In the genomic region with DNA sequence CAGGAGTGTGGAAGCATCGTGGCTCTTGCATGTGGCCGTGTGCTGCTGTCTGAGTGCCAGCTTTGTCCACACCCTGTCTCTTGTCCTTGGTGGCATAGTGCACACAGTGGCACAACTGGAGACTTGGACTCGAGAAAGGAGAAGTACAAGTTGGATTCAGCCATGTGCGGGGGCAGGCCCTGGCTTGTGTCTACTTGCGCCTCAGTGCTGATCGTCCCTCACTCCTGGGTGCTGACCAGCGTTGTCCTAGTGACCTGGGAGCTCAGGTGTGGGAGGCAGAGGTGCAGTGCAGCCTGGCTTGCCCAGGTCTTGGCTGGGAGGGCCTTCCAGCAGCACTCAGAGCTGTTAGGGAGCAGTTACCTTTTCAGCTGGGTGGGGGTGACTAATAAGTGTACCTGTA, we compare ENCODE assay signal across 15 cellular contexts. TPM values are rescaled to one million over a fixed set of nuclear protein-coding genes. Genes with fewer than 3 reads are reported as not detected.
DNase-seq lines count a peak whose midpoint lies in the region; ATAC-seq, FAIRE-seq and TF ChIP-seq lines count a peak whose summit lies in the region.
"Had no signal": no experiment of that assay in that cellular context is flagged by ENCODE, and none has a peak within 500 bp of the region (broad histone marks: within the 10 kb centered on the region; RNA-seq: fewer than 3 reads in every experiment).

No MANE protein-coding gene starts in this region.

- peaks cover 2% of the 10 kb centered on the region for H3K36me3 ChIP-seq in astrocyte (ENCODE audit: insufficient read depth, low read length)
- peaks cover 0 to 22% (median 2%) of the 10 kb centered on the region in 6 donors for H3K36me3 ChIP-seq in spleen
- H3K36me3 ChIP-seq in mesenchymal stem cell (ENCODE audit: control insufficient read depth in 1 of 2, insufficient read depth in 2 of 2, low read depth in 1 of 2, low read length in 2 of 2) = peaks cover 21 to 29% of the 10 kb centered on the region in 2 experiments
- H3K36me3 ChIP-seq in colonic mucosa = no peaks in the 10 kb centered on the region
- H3K36me3 ChIP-seq: neural progenitor cell had no signal

- no peak overlapping the region for H2BK15ac ChIP-seq in mesenchymal stem cell (ENCODE audit: low read depth, poor library complexity, severe bottlenecking)

- peaks cover 24% of the 10 kb centered on the region for H3K79me1 ChIP-seq in mesenchymal stem cell (replicated peaks; ENCODE audit: low read length, poor library complexity, severe bottlenecking)

- no peak overlapping the region for H2BK5ac ChIP-seq in mesenchymal stem cell (ENCODE audit: low read depth, low read length, poor library complexity, severe bottlenecking)

- peaks cover 12% of the 10 kb centered on the region for H3K4me1 ChIP-seq in astrocyte (ENCODE audit: insufficient read depth, low read length)
- H3K4me1 ChIP-seq in spleen = peaks cover 27 to 100% (median 75%) of the 10 kb centered on the region in 6 donors
- H3K4me1 ChIP-seq in mesenchymal stem cell (ENCODE audit: control insufficient read depth, insufficient read depth, low read depth, low read length) = peaks cover 15% of the 10 kb centered on the region
- peaks cover 5% of the 10 kb centered on the region for H3K4me1 ChIP-seq in colonic mucosa
- H3K4me1 ChIP-seq: neural progenitor cell had no signal

- H3K9me3 Mint-ChIP-seq in astrocyte (ENCODE audit: unreplicated experiment) = no peaks in the 10 kb centered on the region

- H3K23ac ChIP-seq in mesenchymal stem cell (ENCODE audit: low read length in 2 of 2) = no peak overlapping the region

- no peak overlapping the region for H3K4me2 ChIP-seq in astrocyte (ENCODE audit: low read length)
- H3K4me2 ChIP-seq in mesenchymal stem cell (ENCODE audit: low read length, poor library complexity, severe bottlenecking) = no peak overlapping the region
- H3K4me2 ChIP-seq: neural progenitor cell had no signal

- H4K8ac ChIP-seq in mesenchymal stem cell (ENCODE audit: low read length) = no peak overlapping the region

- no peak for ATAC-seq in HG03139 (IDR thresholded peaks at IDR 0.05; ENCODE audit: unreplicated experiment)

- no peak overlapping the region for H2AK5ac ChIP-seq in mesenchymal stem cell (ENCODE audit: low read length, severe bottlenecking)

- H3K27me3 ChIP-seq in astrocyte (ENCODE audit: insufficient read depth, low read length) (no peaks in the 10 kb centered on the region), spleen (replicated peaks in 1 of 7) (no peaks in the 10 kb centered on the region), mesenchymal stem cell (ENCODE audit: control insufficient read depth in 1 of 2, insufficient read depth in 1 of 2, low read length in 2 of 2) (no peaks in the 10 kb centered on the region), colonic mucosa (no peaks in the 10 kb centered on the region)
- H3K27me3 ChIP-seq: neural progenitor cell, testis had no signal

- H3K4me3 Mint-ChIP-seq in astrocyte (ENCODE audit: unreplicated experiment) = no peak overlapping the region
- H3K4me3 Mint-ChIP-seq: neural progenitor cell had no signal

- FAIRE-seq in HTR-8/SVneo (lab: Jason Lieb, UNC) (peak; percentile 4), astrocyte (lab: Jason Lieb, UNC) (no peak)

- TF ChIP-seq POLR2A in spleen (IDR thresholded peaks at IDR 0.05) = no peak

- H4K20me1 ChIP-seq in astrocyte (ENCODE audit: insufficient read depth, low read length) = peaks cover 99% of the 10 kb centered on the region

- TF ChIP-seq CTCF in astrocyte (IDR thresholded peaks at IDR 0.05; ENCODE audit: insufficient read depth, low read depth, low read length) = no peak
- TF ChIP-seq CTCF in spleen (IDR thresholded peaks at IDR 0.05 in 8 of 11, conservative IDR thresholded peaks at IDR 0.05 in 3 of 11) = no peak
- no peak for TF ChIP-seq CTCF in colonic mucosa (IDR thresholded peaks at IDR 0.05)

- H3K4ac ChIP-seq in mesenchymal stem cell (ENCODE audit: low read depth in 1 of 2, low read length in 2 of 2) = no peak overlapping the region

- H4K91ac ChIP-seq in mesenchymal stem cell (ENCODE audit: low read length) = no peak overlapping the region

- H3K14ac ChIP-seq in mesenchymal stem cell (ENCODE audit: low read length in 2 of 2) = peak overlapping the region in 1 of 2 experiments; percentile 5

- H3K9me3 ChIP-seq in astrocyte (ENCODE audit: insufficient read depth, low read depth, low read length) = no peaks in the 10 kb centered on the region
- no peaks in the 10 kb centered on the region for H3K9me3 ChIP-seq in spleen
- H3K9me3 ChIP-seq in mesenchymal stem cell (ENCODE audit: control insufficient read depth, low read length) = no peaks in the 10 kb centered on the region
- no peaks in the 10 kb centered on the region for H3K9me3 ChIP-seq in colonic mucosa
- H3K9me3 ChIP-seq: testis had no signal

- 65 to 70% (median 70%) methylated on average over 7 of the region's 7 CpGs for WGBS in spleen, 5 donors
- WGBS in mesenchymal stem cell = over 99% methylated on average over 7 of the region's 7 CpGs

- H3K9ac ChIP-seq in astrocyte (ENCODE audit: low read length) (no peak overlapping the region), mesenchymal stem cell (ENCODE audit: low read length) (no peak overlapping the region), colonic mucosa (ENCODE audit: low read depth in 2 of 2, low read length in 2 of 2) (peak overlapping the region in 1 of 2 donors; percentile 30)
- H3K9ac ChIP-seq: neural progenitor cell had no signal

- H3K27ac Mint-ChIP-seq in astrocyte (ENCODE audit: unreplicated experiment) = peak overlapping the region; percentile 9
- H3K27ac Mint-ChIP-seq: neural progenitor cell had no signal

- H2BK12ac ChIP-seq in mesenchymal stem cell (ENCODE audit: low read length in 2 of 2) = no peak overlapping the region

- peaks cover 14% of the 10 kb centered on the region for H3K4me1 Mint-ChIP-seq in astrocyte (ENCODE audit: low read depth, unreplicated experiment)
- H3K4me1 Mint-ChIP-seq: neural progenitor cell had no signal

- H3K79me2 ChIP-seq in astrocyte (ENCODE audit: insufficient read depth, low read length) = peaks cover 100% of the 10 kb centered on the region

- no peaks in the 10 kb centered on the region for H3K27me3 Mint-ChIP-seq in astrocyte (ENCODE audit: low read depth, unreplicated experiment)

- H3K27ac ChIP-seq in astrocyte (ENCODE audit: low read depth, low read length) (no peak overlapping the region), spleen (peak overlapping the region in 2 of 8 donors; percentile 31 to 67), mesenchymal stem cell (ENCODE audit: low read length, poor library complexity, severe bottlenecking) (no peak overlapping the region), colonic mucosa (no peak overlapping the region)
- H3K27ac ChIP-seq: neural progenitor cell, testis had no signal

- no peak overlapping the region for H3K4me3 ChIP-seq in astrocyte (ENCODE audit: insufficient read depth, low read depth, low read length)
- no peak overlapping the region for H3K4me3 ChIP-seq in spleen
- H3K4me3 ChIP-seq in mesenchymal stem cell (ENCODE audit: insufficient read depth in 1 of 2, low read depth in 1 of 2, low read length in 2 of 2) = no peak overlapping the region
- H3K4me3 ChIP-seq in colonic mucosa = no peak overlapping the region
- H3K4me3 ChIP-seq: neural progenitor cell, testis had no signal

- H2AFZ ChIP-seq in astrocyte (ENCODE audit: low read depth, low read length) (no peak overlapping the region), mesenchymal stem cell (ENCODE audit: low read depth, low read length) (no peak overlapping the region)
- H2AFZ ChIP-seq: neural progenitor cell had no signal

- peak overlapping the region in 1 of 2 experiments; percentile 43 for H3K18ac ChIP-seq in mesenchymal stem cell (ENCODE audit: low read depth in 1 of 2, low read length in 2 of 2)

- DNase-seq in HTR-8/SVneo (ENCODE audit: insufficient read length, low spot score) (no peak), astrocyte (ENCODE audit: low read depth) (no peak), islet precursor cell (peak; percentile 51), spleen (peak; percentile 70), NCI-H1436 treated with DMSO at 0.1 percent for 48 hours (lab: John Stamatoyannopoulos, UW) (no peak), mesenchymal stem cell (no peak), colonic mucosa (no peak)
- DNase-seq: activated naive CD4-positive, alpha-beta T cell; Karpas-422; NCI-H345; SIG-M5; stimulated activated CD4-positive, alpha-beta T cell treated with anti-CD3 and anti-CD28 coated beads, Interleukin-4, amount 100 ng/mL, for 1 hour had no signal

- intact Hi-C loops in spleen (cut with DNase I; ENCODE audit: low total_unique reads) = no loop called here
- intact Hi-C loops in colonic mucosa (cut with DNase I) = no loop called here

- H3K36me3 Mint-ChIP-seq in astrocyte (ENCODE audit: low read depth, unreplicated experiment) = peaks cover 18% of the 10 kb centered on the region

- no peak overlapping the region for H2BK120ac ChIP-seq in mesenchymal stem cell (ENCODE audit: low read depth, low read length)

RNA-seq across cellular contexts. Expression of a gene that starts 20.6 kb away (rescaled TPM):
- 163 and 176 TPM in 2 replicates for total RNA-seq in astrocyte
- 100 to 1,000 TPM; 120 to 309 (median 197) TPM for total RNA-seq in spleen
- polyA plus RNA-seq in spleen = 100 to 1,000 TPM in 1 of 3 donors, 10 to 100 TPM in 2; 52.3 to 114 (median 83.0) TPM
- 112 TPM for polyA plus RNA-seq in mesenchymal stem cell (2013, experiment 1 of 2)
- 112 TPM for polyA plus RNA-seq in mesenchymal stem cell (2013, experiment 2 of 2)
- 100 to 1,000 TPM; 146 to 211 TPM for total RNA-seq in colonic mucosa

Comparison
In these comparisons a context has a peak if more than half of its experiments do, and no peak if none do; other contexts are left out.
1. DNase-seq: peak in islet precursor cell (single experiment) and spleen (single experiment); none in HTR-8/SVneo (single experiment), astrocyte (single experiment), NCI-H1436 treated with DMSO at 0.1 percent for 48 hours (single experiment), mesenchymal stem cell (single experiment) and colonic mucosa (single experiment).